Comparison of ENCODE assay signal across 10 cellular contexts in genomic region chr4:113300384-113301011, GRCh38.
DNase-seq lines count a peak whose midpoint lies in the region; ATAC-seq, FAIRE-seq and TF ChIP-seq lines count a peak whose summit lies in the region.
"Had no signal": no experiment of that assay in that cellular context is flagged by ENCODE, and none has a peak within 500 bp of the region (broad histone marks: within the 10 kb centered on the region; RNA-seq: fewer than 3 reads in every experiment).

No MANE protein-coding gene starts in this region.

- peak overlapping the region; percentile 63 for H3K27ac ChIP-seq in astrocyte (ENCODE audit: low read depth, low read length)
- peak overlapping the region; percentile 80 to 86 for H3K27ac ChIP-seq in right atrium auricular region
- H3K27ac ChIP-seq in thyroid gland = peak overlapping the region in 2 of 3 donors; percentile 45 to 78

- no peaks in the 10 kb centered on the region for H3K9me3 ChIP-seq in astrocyte (ENCODE audit: insufficient read depth, low read depth, low read length)
- H3K9me3 ChIP-seq in right atrium auricular region = no peaks in the 10 kb centered on the region
- H3K9me3 ChIP-seq in thyroid gland = no peaks in the 10 kb centered on the region

- peak in 1 of 2 donors; percentile 29 for TF ChIP-seq POLR2A in thyroid gland (IDR thresholded peaks at IDR 0.05)

- 50 to 65% methylated on average over 5 of the region's 5 CpGs for WGBS in thyroid gland, 2 donors

- H3K4me1 Mint-ChIP-seq in astrocyte (ENCODE audit: low read depth, unreplicated experiment) = peaks cover 5% of the 10 kb centered on the region

- peak overlapping the region; percentile 49 for H3K9ac ChIP-seq in astrocyte (ENCODE audit: low read length)

- peak overlapping the region; percentile 25 for H2AFZ ChIP-seq in astrocyte (ENCODE audit: low read depth, low read length)

- no peak overlapping the region for H3K4me3 Mint-ChIP-seq in astrocyte (ENCODE audit: unreplicated experiment)
- H3K4me3 Mint-ChIP-seq: T-helper 1 cell treated with Interleukin-12 subunit alpha and Interleukin-12 subunit beta and Interleukin-4 antibody, amounts not matched to agents 30 μg/mL and 1 μg/mL, for 36 hours had no signal

- H3K4me1 ChIP-seq in astrocyte (ENCODE audit: insufficient read depth, low read length) (peaks cover 10% of the 10 kb centered on the region), right atrium auricular region (peaks cover 0 to 27% of the 10 kb centered on the region in 2 donors), thyroid gland (no peaks in the 10 kb centered on the region)

- no peaks in the 10 kb centered on the region for H3K36me3 Mint-ChIP-seq in astrocyte (ENCODE audit: low read depth, unreplicated experiment)

- intact Hi-C loops in thyroid gland (cut with DNase I) = no loop called here

- H3K4me3 ChIP-seq in astrocyte (ENCODE audit: insufficient read depth, low read depth, low read length) (no peak overlapping the region), right atrium auricular region (no peak overlapping the region), thyroid gland (replicated peaks in 1 of 3) (no peak overlapping the region)

- H3K27me3 Mint-ChIP-seq in astrocyte (ENCODE audit: low read depth, unreplicated experiment) = no peaks in the 10 kb centered on the region

- peaks cover 1% of the 10 kb centered on the region for H3K9me3 Mint-ChIP-seq in astrocyte (ENCODE audit: unreplicated experiment)
- H3K9me3 Mint-ChIP-seq: T-helper 1 cell treated with Interleukin-12 subunit alpha and Interleukin-12 subunit beta and Interleukin-4 antibody, amounts not matched to agents 30 μg/mL and 1 μg/mL, for 36 hours had no signal

- no peaks in the 10 kb centered on the region for H3K79me2 ChIP-seq in astrocyte (ENCODE audit: insufficient read depth, low read length)

- POLR2A ChIA-PET in HEK293T (lab: Yijun Ruan, JAX) = no interaction called here

- TF ChIP-seq CTCF in astrocyte (IDR thresholded peaks at IDR 0.05; ENCODE audit: insufficient read depth, low read depth, low read length) (no peak), right atrium auricular region (IDR thresholded peaks at IDR 0.05) (no peak), thyroid gland (IDR thresholded peaks at IDR 0.05) (no peak)

- H3K36me3 ChIP-seq in astrocyte (ENCODE audit: insufficient read depth, low read length) = no peaks in the 10 kb centered on the region
- H3K36me3 ChIP-seq in right atrium auricular region = no peaks in the 10 kb centered on the region
- H3K36me3 ChIP-seq in thyroid gland = no peaks in the 10 kb centered on the region

- no peak for DNase-seq in activated CD4-positive, CD25-positive, alpha-beta regulatory T cell (lab: John Stamatoyannopoulos, UW)
- DNase-seq in astrocyte (ENCODE audit: low read depth) = peak; percentile 94
- DNase-seq in right atrium auricular region (ENCODE audit: low spot score) = peak; percentile 81
- peak; percentile 21 to 28 for DNase-seq in thyroid gland
- no peak for DNase-seq in islet precursor cell
- no peak for DNase-seq in NCI-H345 (lab: John Stamatoyannopoulos, UW)
- no peak for DNase-seq in HEK293T (ENCODE audit: extremely low spot score)
- DNase-seq: NCI-H1436 treated with DMSO at 0.1 percent for 48 hours had no signal

- H3K4me2 ChIP-seq in astrocyte (ENCODE audit: low read length) = peak overlapping the region; percentile 4

- no peak for FAIRE-seq in astrocyte (lab: Jason Lieb, UNC)

- no peaks in the 10 kb centered on the region for H4K20me1 ChIP-seq in astrocyte (ENCODE audit: insufficient read depth, low read length)

- H3K27me3 ChIP-seq in astrocyte (ENCODE audit: insufficient read depth, low read length) (no peaks in the 10 kb centered on the region), right atrium auricular region (no peaks in the 10 kb centered on the region), thyroid gland (no peaks in the 10 kb centered on the region)

- peak; percentile 71 to 84 for ATAC-seq in activated CD4-positive, CD25-positive, alpha-beta regulatory T cell treated with anti-CD3 and anti-CD28 coated beads, Interleukin-2, amount 50 U/mL, for 24 hours

- H3K27ac Mint-ChIP-seq in astrocyte (ENCODE audit: unreplicated experiment) = peak overlapping the region; percentile 72
- H3K27ac Mint-ChIP-seq: T-helper 1 cell treated with Interleukin-12 subunit alpha and Interleukin-12 subunit beta and Interleukin-4 antibody, amounts not matched to agents 30 μg/mL and 1 μg/mL, for 36 hours had no signal

- CTCF ChIA-PET in HEK293T (lab: Yijun Ruan, JAX) = no interaction called here

TF ChIP-seq in HEK293T, 16 proteins besides CTCF, POLR2A, EP300 and RAD21:
- no peak for TF ChIP-seq SP1 (IDR thresholded peaks at IDR 0.05)
- TF ChIP-seq FOXK2 (IDR thresholded peaks at IDR 0.05) = no peak
- no peak for TF ChIP-seq SUZ12 (IDR thresholded peaks at IDR 0.05)
- no peak for TF ChIP-seq ELF4 (IDR thresholded peaks at IDR 0.05)
- no peak for TF ChIP-seq FOXM1 (IDR thresholded peaks at IDR 0.05; ENCODE audit: borderline replicate concordance)
- TF ChIP-seq PKNOX1 (IDR thresholded peaks at IDR 0.05) = no peak
- no peak for TF ChIP-seq BHLHE40 (IDR thresholded peaks at IDR 0.05; ENCODE audit: borderline replicate concordance)
- TF ChIP-seq FOXA1 (IDR thresholded peaks at IDR 0.05) = no peak
- no peak for TF ChIP-seq NFRKB (IDR thresholded peaks at IDR 0.05)
- TF ChIP-seq CTBP1 (IDR thresholded peaks at IDR 0.05; ENCODE audit: borderline replicate concordance) = no peak

Comparison
In these comparisons a context has a peak if more than half of its experiments do, and no peak if none do; other contexts are left out.
1. DNase-seq: peak in astrocyte (single experiment), right atrium auricular region (single experiment) and thyroid gland (2 of 2); none in activated CD4-positive, CD25-positive, alpha-beta regulatory T cell (0 of 4), islet precursor cell (single experiment), NCI-H345 (single experiment) and HEK293T (single experiment).
2. Peak in every context shown above with its lines, with median percentiles within 50 percentile points of each other: H3K27ac ChIP-seq.